In genomic region chrX:65744965-65745364, GRCh38 we compare ENCODE assay signal across 18 cellular contexts.
DNase-seq lines count a peak whose midpoint lies in the region; ATAC-seq and TF ChIP-seq lines count a peak whose summit lies in the region.
"Had no signal": no experiment of that assay in that cellular context is flagged by ENCODE, and none has a peak within 500 bp of the region (broad histone marks: within the 10 kb centered on the region; RNA-seq: fewer than 3 reads in every experiment).

No MANE protein-coding gene starts in this region.

- no peaks in the 10 kb centered on the region for H3K4me1 ChIP-seq in transverse colon
- H3K4me1 ChIP-seq: ascending aorta, esophagus muscularis mucosa, sigmoid colon had no signal

- H3K27ac ChIP-seq in transverse colon = no peak overlapping the region
- H3K27ac ChIP-seq: ascending aorta, esophagus muscularis mucosa, sigmoid colon had no signal

- no peak overlapping the region for H3K27ac Mint-ChIP-seq in stimulated activated memory B cell treated with anti-CD40 and anti-IgM and Interleukin-4, amounts not matched to agents 10 μg/mL and 1 μg/mL and 100 μg/mL, for 72 hours

- peak; percentile 54 for DNase-seq in ELR (ENCODE audit: low read depth)
- DNase-seq in HT1080 (ENCODE audit: low read depth) = peak; percentile 17
- peak; percentile 37 for DNase-seq in choroid plexus epithelial cell (ENCODE audit: low read depth)
- peak; percentile 49 for DNase-seq in iris pigment epithelial cell (ENCODE audit: low read depth)
- DNase-seq in retina = no peak
- no peak for DNase-seq in transverse colon
- DNase-seq: activated CD8-positive, alpha-beta memory T cell treated with anti-CD3 and anti-CD28 coated beads, Interleukin-2, amount 50 U/mL, for 4 hours; activated gamma-delta T cell; NCI-H1048; NCI-H2081 treated with DMSO at 0.1 percent for 48 hours; NCI-H524; sigmoid colon; T1000 had no signal

- intact Hi-C loops in transverse colon (cut with DNase I; ENCODE audit: low total_unique reads) = no loop called here

- peaks cover 46% of the 10 kb centered on the region for H3K4me1 Mint-ChIP-seq in stimulated activated memory B cell treated with anti-CD40 and anti-IgM and Interleukin-4, amounts not matched to agents 10 μg/mL and 1 μg/mL and 100 μg/mL, for 72 hours

- H3K4me3 Mint-ChIP-seq in stimulated activated memory B cell treated with anti-CD40 and anti-IgM and Interleukin-4, amounts not matched to agents 10 μg/mL and 1 μg/mL and 100 μg/mL, for 72 hours = no peak overlapping the region

- H3K4me3 ChIP-seq in choroid plexus epithelial cell (ENCODE audit: low read depth, low read length) (no peak overlapping the region), transverse colon (no peak overlapping the region)
- H3K4me3 ChIP-seq: ascending aorta, esophagus muscularis mucosa, sigmoid colon had no signal

- TF ChIP-seq EP300 in transverse colon (IDR thresholded peaks at IDR 0.05; ENCODE audit: low read depth) = no peak

- 50 to 89% methylated on average over 1 of the region's 1 CpG for WGBS in transverse colon (ENCODE audit: low coverage in 1 of 2), 2 donors

- no peak for TF ChIP-seq CTCF in choroid plexus epithelial cell (conservative IDR thresholded peaks at IDR 0.05; ENCODE audit: low read depth, low read length)
- no peak for TF ChIP-seq CTCF in transverse colon (IDR thresholded peaks at IDR 0.05)

- peaks cover 6% of the 10 kb centered on the region for H3K9me3 Mint-ChIP-seq in stimulated activated memory B cell treated with anti-CD40 and anti-IgM and Interleukin-4, amounts not matched to agents 10 μg/mL and 1 μg/mL and 100 μg/mL, for 72 hours
- H3K9me3 Mint-ChIP-seq: IgD-negative memory B cell had no signal

- no peaks in the 10 kb centered on the region for H3K9me3 ChIP-seq in transverse colon
- H3K9me3 ChIP-seq: ascending aorta, esophagus muscularis mucosa, sigmoid colon had no signal

- no peaks in the 10 kb centered on the region for H3K27me3 ChIP-seq in transverse colon
- H3K27me3 ChIP-seq: ascending aorta, esophagus muscularis mucosa, sigmoid colon had no signal

- no peaks in the 10 kb centered on the region for H3K36me3 ChIP-seq in transverse colon

- in situ Hi-C loops in transverse colon (cut with MboI; ENCODE audit: low pct_ligation_motif_present in 1 of 4, low pct_unique_long_range_greater_than_20kb in 1 of 4, low sequenced_read_pairs in 3 of 4) = loop anchor here in 2 of 4 donors (25.0 kb wide), 2 partner anchors 158 to 242 kb away; no protein-coding TSS in a partner anchor

- no peak for ATAC-seq in stimulated activated memory B cell treated with anti-CD40 and anti-IgM and Interleukin-4, amounts not matched to agents 10 μg/mL and 1 μg/mL and 100 μg/mL, for 72 hours
- no peak for ATAC-seq in GM18868 (IDR thresholded peaks at IDR 0.05; ENCODE audit: unreplicated experiment)

- peaks cover 36% of the 10 kb centered on the region for H3K36me3 Mint-ChIP-seq in stimulated activated memory B cell treated with anti-CD40 and anti-IgM and Interleukin-4, amounts not matched to agents 10 μg/mL and 1 μg/mL and 100 μg/mL, for 72 hours

- TF ChIP-seq POLR2A in transverse colon (IDR thresholded peaks at IDR 0.05) = no peak

- H3K27me3 Mint-ChIP-seq in stimulated activated memory B cell treated with anti-CD40 and anti-IgM and Interleukin-4, amounts not matched to agents 10 μg/mL and 1 μg/mL and 100 μg/mL, for 72 hours = no peaks in the 10 kb centered on the region
- H3K27me3 Mint-ChIP-seq: IgD-negative memory B cell had no signal

Comparison
In these comparisons a context has a peak if more than half of its experiments do, and no peak if none do; other contexts are left out.
1. DNase-seq: peak in ELR (single experiment), HT1080 (single experiment), choroid plexus epithelial cell (single experiment) and iris pigment epithelial cell (single experiment); none in retina (single experiment) and transverse colon (single experiment).